ENCODE assay signal across 10 cellular contexts in genomic region chr7:151091431-151091830, GRCh38. TPM values are rescaled to one million over a fixed set of nuclear protein-coding genes. Genes with fewer than 3 reads are reported as not detected.
DNase-seq lines count a peak whose midpoint lies in the region; ATAC-seq and TF ChIP-seq lines count a peak whose summit lies in the region.
"Had no signal": no experiment of that assay in that cellular context is flagged by ENCODE, and none has a peak within 500 bp of the region (broad histone marks: within the 10 kb centered on the region; RNA-seq: fewer than 3 reads in every experiment).

No MANE protein-coding gene starts in this region.

- peak; percentile 60 for ATAC-seq in left colon

- POLR2A ChIA-PET in HEK293 (lab: Yijun Ruan, JAX): no interaction called here
- POLR2A ChIA-PET in activated CD4-positive, alpha-beta memory T cell treated with anti-CD3 and anti-CD28 coated beads, Interleukin-2, amount 10 ng/mL, durations not matched to agents 7 days and 5 days (lab: Charles Lee): no interaction called here

- H3K36me3 ChIP-seq in BE2C: peaks cover 50% of the 10 kb centered on the region
- H3K36me3 ChIP-seq in HEK293 (ENCODE audit: control insufficient read depth in 2 of 2, insufficient read depth in 1 of 2, low read length in 2 of 2): peaks cover 0 to 51% of the 10 kb centered on the region in 2 experiments; a peak in 1 of 3 replicates
- no peaks in the 10 kb centered on the region for H3K36me3 ChIP-seq in thyroid gland
- H3K36me3 ChIP-seq: ovary had no signal

- peaks cover 22% of the 10 kb centered on the region for H3K4me1 Mint-ChIP-seq in activated CD4-positive, alpha-beta memory T cell treated with anti-CD3 and anti-CD28 coated beads, Interleukin-2, amount 10 ng/mL, durations not matched to agents 7 days and 5 days

- H3K4me1 ChIP-seq in BE2C (peaks cover 6% of the 10 kb centered on the region), HEK293 (ENCODE audit: control insufficient read depth, insufficient read depth, low read length) (peaks cover 4% of the 10 kb centered on the region; the same call in 1 of the 2 replicates), thyroid gland (peaks cover 9 to 40% of the 10 kb centered on the region in 2 donors)

- no peaks in the 10 kb centered on the region for H3K27me3 Mint-ChIP-seq in activated CD4-positive, alpha-beta memory T cell treated with anti-CD3 and anti-CD28 coated beads, Interleukin-2, amount 10 ng/mL, durations not matched to agents 7 days and 5 days

- TF ChIP-seq CTCF in BE2C (IDR thresholded peaks at IDR 0.05; ENCODE audit: low read depth, low read length) (peak; percentile 76), HEK293 (tag by site-specific recombination; IDR thresholded peaks at IDR 0.05) (peak; percentile 41), thyroid gland (IDR thresholded peaks at IDR 0.05) (peak in 1 of 6 experiments; percentile 35)

- intact Hi-C loops in left colon (cut with DNase I, micrococcal nuclease) (no loop called here), thyroid gland (cut with DNase I) (no loop called here)

- no peaks in the 10 kb centered on the region for H3K9me3 Mint-ChIP-seq in activated CD4-positive, alpha-beta memory T cell treated with anti-CD3 and anti-CD28 coated beads, Interleukin-2, amount 10 ng/mL, durations not matched to agents 7 days and 5 days

- peak overlapping the region; percentile 1 for H3K4me3 Mint-ChIP-seq in activated CD4-positive, alpha-beta memory T cell treated with anti-CD3 and anti-CD28 coated beads, Interleukin-2, amount 10 ng/mL, durations not matched to agents 7 days and 5 days

- DNase-seq in BE2C: peak; percentile 52
- DNase-seq in activated CD4-positive, alpha-beta memory T cell treated with anti-CD3 and anti-CD28 coated beads, Interleukin-2, amount 10 ng/mL, durations not matched to agents 7 days and 5 days: peak; percentile 47
- peak; percentile 72 to 78 for DNase-seq in left colon
- no peak for DNase-seq in thyroid gland
- no peak for DNase-seq in anterior cingulate cortex (lab: John Stamatoyannopoulos, UW)
- DNase-seq in NCI-H187 (lab: John Stamatoyannopoulos, UW): no peak
- DNase-seq in activated CD4-positive, CD25-positive, alpha-beta regulatory T cell treated with anti-CD3 and anti-CD28 coated beads, Interleukin-2, amount 50 U/mL, for 72 hours: no peak
- DNase-seq: T1000 had no signal

- 56 to 59% methylated on average over 5 to 6 of the region's 6 CpGs for WGBS in thyroid gland, 2 donors

- H3K27ac Mint-ChIP-seq in activated CD4-positive, alpha-beta memory T cell treated with anti-CD3 and anti-CD28 coated beads, Interleukin-2, amount 10 ng/mL, durations not matched to agents 7 days and 5 days: no peak overlapping the region

- H3K27me3 ChIP-seq in BE2C (no peaks in the 10 kb centered on the region), thyroid gland (no peaks in the 10 kb centered on the region)
- H3K27me3 ChIP-seq: ovary had no signal

- CTCF ChIA-PET in HEK293 (lab: Yijun Ruan, JAX): interaction anchor here (0.9 to 4.9 kb wide), 6 partner anchors 9 to 79 kb away, joined by 3 to 43 read pairs (median 4); partner anchors contain the start of gene ABCB8
- CTCF ChIA-PET in activated CD4-positive, alpha-beta memory T cell treated with anti-CD3 and anti-CD28 coated beads, Interleukin-2, amount 10 ng/mL, durations not matched to agents 7 days and 5 days (lab: Charles Lee): interaction anchor here (0.7 to 1.0 kb wide), 3 partner anchors 19 to 220 kb away, joined by 3 to 6 read pairs (median 3); no protein-coding TSS in a partner anchor

- TF ChIP-seq POLR2A in thyroid gland (IDR thresholded peaks at IDR 0.05): no peak

- no peaks in the 10 kb centered on the region for H3K9me3 ChIP-seq in BE2C
- H3K9me3 ChIP-seq in HEK293 (ENCODE audit: control insufficient read depth, insufficient read depth, low read depth, low read length): no peaks in the 10 kb centered on the region
- no peaks in the 10 kb centered on the region for H3K9me3 ChIP-seq in thyroid gland
- H3K9me3 ChIP-seq: ovary had no signal

- no peaks in the 10 kb centered on the region for H3K36me3 Mint-ChIP-seq in activated CD4-positive, alpha-beta memory T cell treated with anti-CD3 and anti-CD28 coated beads, Interleukin-2, amount 10 ng/mL, durations not matched to agents 7 days and 5 days (ENCODE audit: low read depth)

- H3K27ac ChIP-seq in HEK293 (ENCODE audit: extremely low read depth, low read depth, low read length) (no peak overlapping the region), thyroid gland (no peak overlapping the region)
- H3K27ac ChIP-seq: ovary had no signal

- H3K4me3 ChIP-seq in BE2C (ENCODE audit: low read depth, low read length) (no peak overlapping the region), HEK293 (ENCODE audit: low read depth, low read length) (no peak overlapping the region), thyroid gland (replicated peaks in 1 of 3) (no peak overlapping the region)
- H3K4me3 ChIP-seq: ovary had no signal

TF ChIP-seq in HEK293, 187 proteins besides CTCF, POLR2A, EP300 and RAD21:
- TF ChIP-seq ZNF654 (tag by site-specific recombination; IDR thresholded peaks at IDR 0.05; ENCODE audit: low read depth) (peak; percentile 6; the same call in 1 of the 2 replicates), ZFHX2 (tag by site-specific recombination; conservative IDR thresholded peaks at IDR 0.05) (no peak)

RNA-seq across cellular contexts. Expression of gene AGAP3, which starts 5.2 kb away (rescaled TPM):
- polyA plus RNA-seq in BE2C (2012; ENCODE audit: insufficient read depth, insufficient read length, low read depth): 220 TPM
- 10 to 100 TPM; 30.1 to 31.5 TPM for total RNA-seq in activated CD4-positive, alpha-beta memory T cell treated with anti-CD3 and anti-CD28 coated beads, Interleukin-2, amount 10 ng/mL, durations not matched to agents 7 days and 5 days
- total RNA-seq in left colon (10 to 100 TPM; 50.8 to 64.0 TPM), thyroid gland (10 to 100 TPM; 49.0 to 75.2 (median 66.2) TPM)

RNA-seq across cellular contexts. Expression of gene TMUB1, which starts 8.1 kb away (rescaled TPM):
- 203 TPM for polyA plus RNA-seq in BE2C (2012; ENCODE audit: insufficient read depth, insufficient read length, low read depth)
- 10 to 100 TPM; 80.3 to 81.1 TPM for total RNA-seq in activated CD4-positive, alpha-beta memory T cell treated with anti-CD3 and anti-CD28 coated beads, Interleukin-2, amount 10 ng/mL, durations not matched to agents 7 days and 5 days
- total RNA-seq in left colon (10 to 100 TPM; 72.4 to 80.7 TPM), thyroid gland (10 to 100 TPM; 33.7 to 78.7 (median 44.2) TPM)

RNA-seq across cellular contexts. Expression of gene FASTK, which starts 10.8 kb away (rescaled TPM):
- polyA plus RNA-seq in BE2C (2012; ENCODE audit: insufficient read depth, insufficient read length, low read depth): 267 TPM
- total RNA-seq in activated CD4-positive, alpha-beta memory T cell treated with anti-CD3 and anti-CD28 coated beads, Interleukin-2, amount 10 ng/mL, durations not matched to agents 7 days and 5 days: 10 to 100 TPM; 70.0 to 72.7 TPM
- total RNA-seq in left colon (100 to 1,000 TPM in 1 of 2 donors, 10 to 100 TPM in 1; 82.0 to 108 TPM), thyroid gland (100 to 1,000 TPM in 1 of 4 donors, 10 to 100 TPM in 3; 71.8 to 114 (median 78.8) TPM)

RNA-seq across cellular contexts. Expression of gene SLC4A2, which starts 32.0 kb away (rescaled TPM):
- polyA plus RNA-seq in BE2C (2012; ENCODE audit: insufficient read depth, insufficient read length, low read depth): 621 TPM
- 100 to 1,000 TPM in 1 of 2 experiments, 10 to 100 TPM in 1; 94.6 to 109 TPM for total RNA-seq in activated CD4-positive, alpha-beta memory T cell treated with anti-CD3 and anti-CD28 coated beads, Interleukin-2, amount 10 ng/mL, durations not matched to agents 7 days and 5 days
- total RNA-seq in left colon (10 to 100 TPM; 76.7 to 97.4 TPM), thyroid gland (100 to 1,000 TPM in 1 of 4 donors, 10 to 100 TPM in 3; 48.5 to 109 (median 69.0) TPM)

RNA-seq across cellular contexts. Expression of gene CDK5, which starts 33.7 kb away (rescaled TPM):
- 56.3 TPM for polyA plus RNA-seq in BE2C (2012; ENCODE audit: insufficient read depth, insufficient read length, low read depth)
- 10 to 100 TPM; 17.6 to 18.2 TPM for total RNA-seq in activated CD4-positive, alpha-beta memory T cell treated with anti-CD3 and anti-CD28 coated beads, Interleukin-2, amount 10 ng/mL, durations not matched to agents 7 days and 5 days
- total RNA-seq in left colon (10 to 100 TPM; 12.8 to 15.1 TPM), thyroid gland (10 to 100 TPM in 2 of 4 donors, 1 to 10 TPM in 2; 5.3 to 17.4 (median 9.6) TPM)

Comparison
In these comparisons a context has a peak if more than half of its experiments do, and no peak if none do; other contexts are left out.
1. DNase-seq: peak in BE2C (single experiment), activated CD4-positive, alpha-beta memory T cell treated with anti-CD3 and anti-CD28 coated beads, Interleukin-2, amount 10 ng/mL, durations not matched to agents 7 days and 5 days (single experiment) and left colon (2 of 2); none in thyroid gland (0 of 2), anterior cingulate cortex (0 of 58), NCI-H187 (0 of 2) and activated CD4-positive, CD25-positive, alpha-beta regulatory T cell treated with anti-CD3 and anti-CD28 coated beads, Interleukin-2, amount 50 U/mL, for 72 hours (single experiment).